ENCODE assay signal across 17 cellular contexts in the genomic region with DNA sequence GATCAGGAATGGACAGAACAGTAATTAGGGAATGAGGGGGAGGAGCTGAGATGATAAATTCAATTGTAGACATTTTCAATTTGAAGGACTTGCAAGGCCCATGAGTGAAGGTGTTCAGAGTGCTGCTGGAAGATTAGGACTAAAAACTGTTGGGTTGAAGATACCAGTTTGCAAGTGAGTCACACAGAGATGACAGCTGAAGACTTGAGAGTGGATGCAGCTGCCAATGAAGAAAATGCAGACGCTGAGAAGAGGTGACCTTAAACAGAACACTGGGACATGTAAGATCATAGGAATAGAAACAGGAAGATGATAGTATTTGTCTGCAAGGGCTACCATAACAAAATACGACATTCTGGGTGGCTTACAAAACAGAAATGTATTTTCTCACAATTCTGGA.
DNase-seq lines count a peak whose midpoint lies in the region; ATAC-seq and TF ChIP-seq lines count a peak whose summit lies in the region.
"Had no signal": no experiment of that assay in that cellular context is flagged by ENCODE, and none has a peak within 500 bp of the region (broad histone marks: within the 10 kb centered on the region; RNA-seq: fewer than 3 reads in every experiment).

No MANE protein-coding gene starts in this region.

- no peak overlapping the region for H2AK5ac ChIP-seq in mesenchymal stem cell (ENCODE audit: low read length, severe bottlenecking)

- POLR2A ChIA-PET in activated CD4-positive, alpha-beta T cell treated with anti-CD3 and anti-CD28 coated beads for 36 hours (lab: Charles Lee): no interaction called here

- H4K20me1 ChIP-seq in OCI-LY3 (ENCODE audit: insufficient read depth, low read length): no peaks in the 10 kb centered on the region

- H3K27me3 ChIP-seq in OCI-LY3 (ENCODE audit: low read depth, low read length) (no peaks in the 10 kb centered on the region), mesenchymal stem cell (ENCODE audit: control insufficient read depth in 1 of 2, insufficient read depth in 1 of 2, low read length in 2 of 2) (no peaks in the 10 kb centered on the region)
- H3K27me3 ChIP-seq: BE2C had no signal

- H3K18ac ChIP-seq in mesenchymal stem cell (ENCODE audit: low read depth in 1 of 2, low read length in 2 of 2): no peak overlapping the region

- no peak overlapping the region for H3K27ac Mint-ChIP-seq in activated CD4-positive, alpha-beta T cell treated with anti-CD3 and anti-CD28 coated beads for 36 hours
- H3K27ac Mint-ChIP-seq in T-helper 17 cell: no peak overlapping the region
- H3K27ac Mint-ChIP-seq: CD4-positive, CD25-positive, alpha-beta regulatory T cell; CD8-positive, alpha-beta memory T cell had no signal

- H3K9me3 ChIP-seq in OCI-LY3 (ENCODE audit: insufficient read depth, low read length): no peaks in the 10 kb centered on the region
- peaks cover 4% of the 10 kb centered on the region for H3K9me3 ChIP-seq in mesenchymal stem cell (ENCODE audit: control insufficient read depth, low read length)
- H3K9me3 ChIP-seq in T-helper 17 cell (ENCODE audit: control insufficient read depth, low read length, poor library complexity, severe bottlenecking): no peaks in the 10 kb centered on the region
- H3K9me3 ChIP-seq: BE2C had no signal

- no peak overlapping the region for H4K91ac ChIP-seq in mesenchymal stem cell (ENCODE audit: low read length)

- H3K27me3 Mint-ChIP-seq in activated CD4-positive, alpha-beta T cell treated with anti-CD3 and anti-CD28 coated beads for 36 hours: no peaks in the 10 kb centered on the region
- no peaks in the 10 kb centered on the region for H3K27me3 Mint-ChIP-seq in T-helper 17 cell
- H3K27me3 Mint-ChIP-seq: CD4-positive, CD25-positive, alpha-beta regulatory T cell; CD8-positive, alpha-beta memory T cell had no signal

- 55% methylated on average over 2 of the region's 2 CpGs for WGBS in mesenchymal stem cell

- H3K36me3 ChIP-seq in OCI-LY3 (replicated peaks; ENCODE audit: low read depth, low read length): no peaks in the 10 kb centered on the region
- no peaks in the 10 kb centered on the region for H3K36me3 ChIP-seq in mesenchymal stem cell (ENCODE audit: control insufficient read depth in 1 of 2, insufficient read depth in 2 of 2, low read depth in 1 of 2, low read length in 2 of 2)
- H3K36me3 ChIP-seq: BE2C had no signal

- intact Hi-C loops in activated CD4-positive, alpha-beta T cell treated with anti-CD3 and anti-CD28 coated beads for 36 hours (cut with DNase I, micrococcal nuclease): no loop called here

- H3K9ac ChIP-seq in OCI-LY3 (ENCODE audit: low read length): no peak overlapping the region
- no peak overlapping the region for H3K9ac ChIP-seq in mesenchymal stem cell (ENCODE audit: low read length)
- H3K9ac ChIP-seq: GM23248 had no signal

- DNase-seq in GM12865 (ENCODE audit: low read depth): peak; percentile 41
- peak; percentile 16 for DNase-seq in mesenchymal stem cell
- DNase-seq in activated CD4-positive, alpha-beta T cell treated with anti-CD3 and anti-CD28 coated beads for 36 hours: no peak
- no peak for DNase-seq in T-helper 17 cell
- DNase-seq in GM19240 (ENCODE audit: insufficient read length, low spot score): no peak
- DNase-seq: BE2C; C1 segment of cervical spinal cord; CD4-positive, CD25-positive, alpha-beta regulatory T cell; CD8-positive, alpha-beta memory T cell; COR-L47; GM23248; HCEC 1CT; IMR-90 had no signal

- CTCF ChIA-PET in activated CD4-positive, alpha-beta T cell treated with anti-CD3 and anti-CD28 coated beads for 36 hours (lab: Charles Lee): no interaction called here

- H4K8ac ChIP-seq in mesenchymal stem cell (ENCODE audit: low read length): no peak overlapping the region

- H3K9me3 Mint-ChIP-seq in activated CD4-positive, alpha-beta T cell treated with anti-CD3 and anti-CD28 coated beads for 36 hours (ENCODE audit: low read depth): no peaks in the 10 kb centered on the region

- H3K36me3 Mint-ChIP-seq in activated CD4-positive, alpha-beta T cell treated with anti-CD3 and anti-CD28 coated beads for 36 hours (ENCODE audit: low read depth): no peaks in the 10 kb centered on the region
- H3K36me3 Mint-ChIP-seq in T-helper 17 cell (ENCODE audit: low read depth): no peaks in the 10 kb centered on the region
- H3K36me3 Mint-ChIP-seq: CD4-positive, CD25-positive, alpha-beta regulatory T cell had no signal

- H3K4me3 ChIP-seq in GM12865 (ENCODE audit: low read depth, low read length) (no peak overlapping the region), OCI-LY3 (ENCODE audit: low read length) (no peak overlapping the region), mesenchymal stem cell (ENCODE audit: insufficient read depth in 1 of 2, low read depth in 1 of 2, low read length in 2 of 2) (no peak overlapping the region)
- H3K4me3 ChIP-seq: GM23248, K562 had no signal

- H2BK12ac ChIP-seq in mesenchymal stem cell (ENCODE audit: low read length in 2 of 2): no peak overlapping the region

- no peak overlapping the region for H2BK5ac ChIP-seq in mesenchymal stem cell (ENCODE audit: low read depth, low read length, poor library complexity, severe bottlenecking)

- ATAC-seq in HG03432 (IDR thresholded peaks at IDR 0.05; ENCODE audit: unreplicated experiment) (peak; percentile 44), T-helper 17 cell (no peak), GM18867 (IDR thresholded peaks at IDR 0.05; ENCODE audit: unreplicated experiment) (no peak)
- ATAC-seq in activated CD4-positive, alpha-beta T cell treated with anti-CD3 and anti-CD28 coated beads for 36 hours: no peak
- ATAC-seq: K562 had no signal

- H2AFZ ChIP-seq in OCI-LY3 (ENCODE audit: low read depth, low read length): peak overlapping the region; percentile 34; the same call in 1 of the 2 replicates
- no peak overlapping the region for H2AFZ ChIP-seq in mesenchymal stem cell (ENCODE audit: low read depth, low read length)
- H2AFZ ChIP-seq: GM23248 had no signal

- no peak overlapping the region for H3K4ac ChIP-seq in mesenchymal stem cell (ENCODE audit: low read depth in 1 of 2, low read length in 2 of 2)

- H3K23ac ChIP-seq in mesenchymal stem cell (ENCODE audit: low read length in 2 of 2): no peak overlapping the region

- TF ChIP-seq CTCF in GM12865 (IDR thresholded peaks at IDR 0.05; ENCODE audit: insufficient read depth, low read depth, low read length, missing control alignments) (no peak), OCI-LY3 (IDR thresholded peaks at IDR 0.05; ENCODE audit: low read depth, low read length) (no peak)

- H3K4me2 ChIP-seq in OCI-LY3 (ENCODE audit: low read length) (no peak overlapping the region), mesenchymal stem cell (ENCODE audit: low read length, poor library complexity, severe bottlenecking) (no peak overlapping the region)

- no peak overlapping the region for H2BK120ac ChIP-seq in mesenchymal stem cell (ENCODE audit: low read depth, low read length)

- H3K4me1 ChIP-seq in OCI-LY3 (ENCODE audit: low read length) (no peaks in the 10 kb centered on the region), mesenchymal stem cell (ENCODE audit: control insufficient read depth, insufficient read depth, low read depth, low read length) (peaks cover 7% of the 10 kb centered on the region)
- H3K4me1 ChIP-seq: BE2C had no signal

- H3K4me1 Mint-ChIP-seq in activated CD4-positive, alpha-beta T cell treated with anti-CD3 and anti-CD28 coated beads for 36 hours: no peaks in the 10 kb centered on the region
- no peaks in the 10 kb centered on the region for H3K4me1 Mint-ChIP-seq in T-helper 17 cell
- H3K4me1 Mint-ChIP-seq: CD4-positive, CD25-positive, alpha-beta regulatory T cell; CD8-positive, alpha-beta memory T cell had no signal

- no peak overlapping the region for H2BK15ac ChIP-seq in mesenchymal stem cell (ENCODE audit: low read depth, poor library complexity, severe bottlenecking)

- H3K14ac ChIP-seq in mesenchymal stem cell (ENCODE audit: low read length in 2 of 2): no peak overlapping the region

- H3K79me1 ChIP-seq in mesenchymal stem cell (replicated peaks; ENCODE audit: low read length, poor library complexity, severe bottlenecking): no peaks in the 10 kb centered on the region

- H3K27ac ChIP-seq in OCI-LY3 (ENCODE audit: low read length): no peak overlapping the region
- H3K27ac ChIP-seq in mesenchymal stem cell (ENCODE audit: low read length, poor library complexity, severe bottlenecking): no peak overlapping the region
- H3K27ac ChIP-seq: GM23248 had no signal

- H3K79me2 ChIP-seq in OCI-LY3 (ENCODE audit: low read length): no peaks in the 10 kb centered on the region

- no peak overlapping the region for H3K4me3 Mint-ChIP-seq in activated CD4-positive, alpha-beta T cell treated with anti-CD3 and anti-CD28 coated beads for 36 hours
- no peak overlapping the region for H3K4me3 Mint-ChIP-seq in T-helper 17 cell
- H3K4me3 Mint-ChIP-seq: CD4-positive, CD25-positive, alpha-beta regulatory T cell; CD8-positive, alpha-beta memory T cell had no signal

Comparison
In these comparisons a context has a peak if more than half of its experiments do, and no peak if none do; other contexts are left out.
1. DNase-seq: peak in GM12865 (single experiment) and mesenchymal stem cell (single experiment); none in activated CD4-positive, alpha-beta T cell treated with anti-CD3 and anti-CD28 coated beads for 36 hours (single experiment), T-helper 17 cell (0 of 3) and GM19240 (single experiment).